34 cellular contexts compared by ENCODE assay signal in genomic region chr1:57007948-57008347, GRCh38. TPM values are rescaled to one million over a fixed set of nuclear protein-coding genes. Genes with fewer than 3 reads are reported as not detected.
"Had no signal": no experiment of that assay in that cellular context is flagged by ENCODE, and none has a peak within 500 bp of the region (broad histone marks: within the 10 kb centered on the region; RNA-seq: fewer than 3 reads in every experiment).

No MANE protein-coding gene starts in this region.

- H3K27me3 ChIP-seq: breast epithelium, esophagus squamous epithelium, pancreas, stomach had no signal

- DNase-seq: activated CD4-positive, alpha-beta T cell treated with anti-CD3 and anti-CD28 coated beads for 36 hours; activated CD4-positive, alpha-beta T cell treated with anti-CD3 and anti-CD28 coated beads, Interleukin-2, amount 50 U/mL, for 4 hours; activated CD8-positive, alpha-beta memory T cell treated with anti-CD3 and anti-CD28 coated beads for 24 hours; activated CD8-positive, alpha-beta memory T cell treated with anti-CD3 and anti-CD28 coated beads, Interleukin-2, amount 50 U/mL, for 48 hours; activated naive CD4-positive, alpha-beta T cell treated with Interleukin-2 at 50 U/mL for 16 hours; activated naive CD8-positive, alpha-beta T cell treated with anti-CD3 and anti-CD28 coated beads for 36 hours; activated T-cell treated with anti-CD3 and anti-CD28 coated beads, Interleukin-2, amount 50 U/mL, for 4 hours; amniotic stem cell; cerebellar nuclear complex; endodermal cell; esophagus squamous epithelium; foreskin keratinocyte; hippocampal formation; kidney glomerular epithelial cell; mesenchymal stem cell; nephron progenitor cell; pancreas; small intestine; stimulated activated CD4-positive, alpha-beta T cell treated with anti-CD3 and anti-CD28 coated beads, Interleukin-2, amount 100 ng/mL, for 24 hours; stomach; T-helper 9 cell had no signal

- ATAC-seq: activated CD4-positive, alpha-beta T cell treated with anti-CD3 and anti-CD28 coated beads for 36 hours; activated T-cell treated with anti-CD3 and anti-CD28 coated beads, Interleukin-2, amount 50 U/mL, for 4 hours; foreskin keratinocyte; pancreas; sciatic nerve; stimulated activated memory B cell treated with anti-CD40 and anti-IgM and Interleukin-4, amounts not matched to agents 10 μg/mL and 1 μg/mL and 100 μg/mL, for 72 hours; WTC11 had no signal

- H3K27ac Mint-ChIP-seq: activated CD4-positive, alpha-beta T cell treated with anti-CD3 and anti-CD28 coated beads for 36 hours; activated naive CD8-positive, alpha-beta T cell treated with anti-CD3 and anti-CD28 coated beads for 36 hours; activated T-helper 2 cell treated with anti-CD3 and anti-CD28 coated beads, Interferon-gamma antibody, Interleukin-2, Interleukin-4, amounts not matched to agents 10 μg/mL and 5 μg/mL and 100 μg/mL, durations not matched to agents 14 hours and 24 hours and 36 hours; endodermal cell; nephron progenitor cell; stimulated activated memory B cell treated with anti-CD40 and anti-IgM and Interleukin-4, amounts not matched to agents 10 μg/mL and 1 μg/mL and 100 μg/mL, for 72 hours; type B pancreatic cell; WTC11 had no signal

- H3K4me1 ChIP-seq: breast epithelium, esophagus squamous epithelium, foreskin keratinocyte, pancreas, stomach had no signal

- H3K9me3 ChIP-seq: breast epithelium, esophagus squamous epithelium, pancreas, stomach had no signal

- H3K4me3 Mint-ChIP-seq: activated CD4-positive, alpha-beta T cell treated with anti-CD3 and anti-CD28 coated beads for 36 hours; activated naive CD8-positive, alpha-beta T cell treated with anti-CD3 and anti-CD28 coated beads for 36 hours; activated T-cell treated with anti-CD3 and anti-CD28 coated beads, Interleukin-2, amount 50 U/mL, for 4 hours; endodermal cell; nephron progenitor cell; stimulated activated memory B cell treated with anti-CD40 and anti-IgM and Interleukin-4, amounts not matched to agents 10 μg/mL and 1 μg/mL and 100 μg/mL, for 72 hours; type B pancreatic cell; WTC11 had no signal

- H3K4me1 Mint-ChIP-seq: activated CD4-positive, alpha-beta T cell treated with anti-CD3 and anti-CD28 coated beads for 36 hours; activated naive CD8-positive, alpha-beta T cell treated with anti-CD3 and anti-CD28 coated beads for 36 hours; nephron progenitor cell; stimulated activated memory B cell treated with anti-CD40 and anti-IgM and Interleukin-4, amounts not matched to agents 10 μg/mL and 1 μg/mL and 100 μg/mL, for 72 hours; WTC11 had no signal

- H3K27ac ChIP-seq: breast epithelium, coronary artery, esophagus squamous epithelium, foreskin keratinocyte, pancreas, stomach had no signal

- H3K9me3 Mint-ChIP-seq: activated naive CD8-positive, alpha-beta T cell treated with anti-CD3 and anti-CD28 coated beads for 36 hours; activated T-cell treated with anti-CD3 and anti-CD28 coated beads, Interleukin-2, amount 50 U/mL, for 4 hours; activated T-helper 2 cell treated with anti-CD3 and anti-CD28 coated beads, Interferon-gamma antibody, Interleukin-2, Interleukin-4, amounts not matched to agents 10 μg/mL and 5 μg/mL and 100 μg/mL, durations not matched to agents 14 hours and 24 hours and 36 hours; endodermal cell; nephron progenitor cell; stimulated activated memory B cell treated with anti-CD40 and anti-IgM and Interleukin-4, amounts not matched to agents 10 μg/mL and 1 μg/mL and 100 μg/mL, for 72 hours; type B pancreatic cell; WTC11 had no signal

- H3K36me3 Mint-ChIP-seq: activated naive CD8-positive, alpha-beta T cell treated with anti-CD3 and anti-CD28 coated beads for 36 hours; stimulated activated memory B cell treated with anti-CD40 and anti-IgM and Interleukin-4, amounts not matched to agents 10 μg/mL and 1 μg/mL and 100 μg/mL, for 72 hours; type B pancreatic cell; WTC11 had no signal

RNA-seq across cellular contexts. Expression of gene C8B, which starts 42.1 kb away (rescaled TPM):
- total RNA-seq: activated CD4-positive, alpha-beta T cell treated with anti-CD3 and anti-CD28 coated beads for 36 hours; activated naive CD8-positive, alpha-beta T cell treated with anti-CD3 and anti-CD28 coated beads for 36 hours; activated T-cell treated with anti-CD3 and anti-CD28 coated beads, Interleukin-2, amount 50 U/mL, for 4 hours; activated T-helper 2 cell treated with anti-CD3 and anti-CD28 coated beads, Interferon-gamma antibody, Interleukin-2, Interleukin-4, amounts not matched to agents 10 μg/mL and 5 μg/mL and 100 μg/mL, durations not matched to agents 14 hours and 24 hours and 36 hours; breast epithelium; endodermal cell; foreskin keratinocyte; lower leg skin; mononuclear cell; myocyte; pulmonary artery endothelial cell; sciatic nerve; stomach; T-helper 1 cell treated with Interleukin-12 subunit alpha and Interleukin-12 subunit beta and Interleukin-4 antibody, amounts not matched to agents 30 ng/mL and 1 ng/mL, for 36 hours; temporal lobe had no signal
